Comparison of ENCODE assay signal across 23 cellular contexts in the genomic region with DNA sequence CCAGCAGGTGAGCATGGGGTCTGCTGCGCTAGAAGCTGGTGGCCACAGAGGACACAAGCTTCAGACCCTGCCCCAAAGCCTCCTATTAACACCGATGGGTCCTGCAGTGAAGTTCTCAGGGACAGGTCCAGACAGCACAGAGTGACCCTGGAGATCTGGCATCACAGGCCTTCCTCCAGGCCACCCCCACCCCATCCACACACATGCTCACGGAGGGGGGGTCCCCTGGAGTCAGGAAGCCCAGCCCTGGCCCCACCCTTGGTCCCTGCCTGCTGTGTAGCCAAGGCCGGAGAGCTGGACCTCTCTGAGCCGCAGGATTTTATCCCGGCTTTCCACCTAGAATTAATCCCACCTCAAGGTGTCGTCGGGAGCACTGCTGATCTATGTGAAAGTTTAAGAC.
DNase-seq lines count a peak whose midpoint lies in the region; ATAC-seq and TF ChIP-seq lines count a peak whose summit lies in the region.
"Had no signal": no experiment of that assay in that cellular context is flagged by ENCODE, and none has a peak within 500 bp of the region (broad histone marks: within the 10 kb centered on the region; RNA-seq: fewer than 3 reads in every experiment).

No MANE protein-coding gene starts in this region.

- H4K20me1 ChIP-seq in IMR-90 (ENCODE audit: insufficient read depth, low read length) = no peaks in the 10 kb centered on the region
- no peaks in the 10 kb centered on the region for H4K20me1 ChIP-seq in neural progenitor cell (ENCODE audit: low read depth)

- H3K79me2 ChIP-seq in neural progenitor cell (ENCODE audit: low read depth) = no peaks in the 10 kb centered on the region

- POLR2A ChIA-PET in IMR-90 (lab: Charles Lee; ENCODE audit: unreplicated experiment) = no interaction called here

- no peaks in the 10 kb centered on the region for H3K36me3 ChIP-seq in IMR-90 (ENCODE audit: control insufficient read depth, insufficient read depth, low read length)
- no peaks in the 10 kb centered on the region for H3K36me3 ChIP-seq in neural progenitor cell
- H3K36me3 ChIP-seq in suprapubic skin = no peaks in the 10 kb centered on the region
- H3K36me3 ChIP-seq: BE2C; BLaER1 treated with 17β-estradiol and CSF1 and Interleukin-3, amounts not matched to agents 10 nM and 100 nM had no signal

- no peak overlapping the region for H3K23ac ChIP-seq in IMR-90 (ENCODE audit: low read depth, low read length)

- intact Hi-C loops in Right ventricle myocardium superior (cut with DNase I) (no loop called here), left cardiac atrium (cut with DNase I) (loop anchor here in 1 of 2 donors (10.0 kb wide), 1 partner anchor 1844 kb away; no protein-coding TSS in a partner anchor), IMR-90 (cut with micrococcal nuclease) (loop anchor here (5.0 kb wide), 3 partner anchors 636 to 1841 kb away; no protein-coding TSS in a partner anchor)

- H3K27ac Mint-ChIP-seq in neural crest cell (ENCODE audit: unreplicated experiment) (peak overlapping the region; percentile 92), neural progenitor cell (no peak overlapping the region)
- H3K27ac Mint-ChIP-seq: CD14-positive monocyte; CD4-positive, alpha-beta T cell; GM23338 had no signal

- H3K27ac ChIP-seq in IMR-90 (ENCODE audit: insufficient read depth, low read length) = no peak overlapping the region
- H3K27ac ChIP-seq in neural progenitor cell = no peak overlapping the region
- no peak overlapping the region for H3K27ac ChIP-seq in suprapubic skin
- H3K27ac ChIP-seq: A549; BLaER1 treated with 17β-estradiol and CSF1 and Interleukin-3, amounts not matched to agents 10 nM and 100 nM had no signal

- H2BK20ac ChIP-seq in IMR-90 (ENCODE audit: low read depth, low read length) = no peak overlapping the region

- H3K56ac ChIP-seq in IMR-90 (ENCODE audit: extremely low read depth, insufficient read depth, low read length) = no peak overlapping the region

- H3K14ac ChIP-seq in IMR-90 (replicated peaks; ENCODE audit: low read depth, low read length) = no peak overlapping the region

- H3K79me1 ChIP-seq in IMR-90 (ENCODE audit: low read depth in 1 of 2, low read length in 2 of 2) = no peaks in the 10 kb centered on the region

- H4K5ac ChIP-seq in IMR-90 (ENCODE audit: low read depth, low read length) = no peak overlapping the region

- H3K18ac ChIP-seq in IMR-90 (ENCODE audit: low read depth, low read length) = no peak overlapping the region

- H3K9ac ChIP-seq in IMR-90 (ENCODE audit: low read depth, low read length) (no peak overlapping the region), neural progenitor cell (no peak overlapping the region)

- dilution Hi-C loops in IMR-90 (cut with HindIII; ENCODE audit: low sequenced_read_pairs, unreplicated experiment) = no loop called here

- no TSS peak for BruUV-seq in IMR-90 (replicated peaks; lab: Mats Ljungman, UMichigan)

- H3K9me3 ChIP-seq in IMR-90 (ENCODE audit: control insufficient read depth, insufficient read depth, low read length) (no peaks in the 10 kb centered on the region), neural progenitor cell (ENCODE audit: low read depth) (no peaks in the 10 kb centered on the region), suprapubic skin (no peaks in the 10 kb centered on the region)
- H3K9me3 ChIP-seq: A549; BE2C; BLaER1 treated with 17β-estradiol and CSF1 and Interleukin-3, amounts not matched to agents 10 nM and 100 nM had no signal

- ATAC-seq in Right ventricle myocardium superior (ENCODE audit: poor library complexity) = no peak
- ATAC-seq in left cardiac atrium = no peak
- no peak for ATAC-seq in IMR-90 (ENCODE audit: low read depth)
- ATAC-seq: A549, GM12878, GM23338, HCT116 had no signal

- no peak overlapping the region for H2BK15ac ChIP-seq in IMR-90 (ENCODE audit: low read depth, low read length)

- H2BK5ac ChIP-seq in IMR-90 (ENCODE audit: low read depth, low read length, poor library complexity, severe bottlenecking) = no peak overlapping the region

- H3F3A ChIP-seq in neural progenitor cell (ENCODE audit: low read depth) = no peaks in the 10 kb centered on the region

- peak overlapping the region; percentile 14 for H2AK9ac ChIP-seq in IMR-90 (replicated peaks; ENCODE audit: low read depth, low read length, poor library complexity)

- no peak overlapping the region for H2BK120ac ChIP-seq in IMR-90 (ENCODE audit: low read depth, low read length)

- H3K27me3 ChIP-seq in IMR-90 (ENCODE audit: control insufficient read depth, insufficient read depth, low read length) (peaks cover 5% of the 10 kb centered on the region; the same call in 1 of the 2 replicates), neural progenitor cell (peaks cover 20% of the 10 kb centered on the region), suprapubic skin (peaks cover 72% of the 10 kb centered on the region)
- H3K27me3 ChIP-seq: BLaER1 treated with 17β-estradiol and CSF1 and Interleukin-3, amounts not matched to agents 10 nM and 100 nM had no signal

- H3K4ac ChIP-seq in IMR-90 (ENCODE audit: low read depth, low read length) = no peak overlapping the region

- H3K4me3 Mint-ChIP-seq in neural crest cell (no peak overlapping the region), neural progenitor cell (no peak overlapping the region)
- H3K4me3 Mint-ChIP-seq: CD14-positive monocyte; CD4-positive, alpha-beta T cell; CD8-positive, alpha-beta memory T cell; GM23338; H9 had no signal

- no peaks in the 10 kb centered on the region for H3K4me1 ChIP-seq in IMR-90 (ENCODE audit: control insufficient read depth, insufficient read depth, low read length)
- peaks cover 3% of the 10 kb centered on the region for H3K4me1 ChIP-seq in neural progenitor cell
- peaks cover 4% of the 10 kb centered on the region for H3K4me1 ChIP-seq in suprapubic skin
- H3K4me1 ChIP-seq: A549, BE2C had no signal

- TF ChIP-seq RAD21 in IMR-90 (IDR thresholded peaks at IDR 0.05; ENCODE audit: low read length) = no peak

- no peaks in the 10 kb centered on the region for H3K9me1 ChIP-seq in IMR-90 (ENCODE audit: insufficient read depth, low read length)

- peaks cover 3% of the 10 kb centered on the region for H3K27me3 Mint-ChIP-seq in neural crest cell (ENCODE audit: low read depth)
- no peaks in the 10 kb centered on the region for H3K27me3 Mint-ChIP-seq in neural progenitor cell (ENCODE audit: insufficient read depth, low read depth)

- H4K8ac ChIP-seq in IMR-90 (ENCODE audit: low read depth in 2 of 2, low read length in 2 of 2) = no peak overlapping the region

- no peak for TF ChIP-seq EP300 in suprapubic skin (IDR thresholded peaks at IDR 0.05)

- H2AFZ ChIP-seq in IMR-90 (replicated peaks; ENCODE audit: low read length, poor library complexity) = no peak overlapping the region
- no peak overlapping the region for H2AFZ ChIP-seq in neural progenitor cell (replicated peaks)
- H2AFZ ChIP-seq: GM23338 had no signal

- peaks cover 11% of the 10 kb centered on the region for H3K4me1 Mint-ChIP-seq in neural crest cell
- H3K4me1 Mint-ChIP-seq in neural progenitor cell = peaks cover 9% of the 10 kb centered on the region
- H3K4me1 Mint-ChIP-seq: CD14-positive monocyte; CD8-positive, alpha-beta memory T cell; GM23338 had no signal

- TF ChIP-seq POLR2A in IMR-90 (IDR thresholded peaks at IDR 0.05; ENCODE audit: low read depth, low read length) (no peak), suprapubic skin (IDR thresholded peaks at IDR 0.05) (no peak)

- H3K9me3 Mint-ChIP-seq in neural crest cell (no peaks in the 10 kb centered on the region), neural progenitor cell (no peaks in the 10 kb centered on the region)
- H3K9me3 Mint-ChIP-seq: CD4-positive, alpha-beta T cell; CD8-positive, alpha-beta memory T cell; GM23338; H9 had no signal

- H3K36me3 Mint-ChIP-seq in neural crest cell (ENCODE audit: low read depth) (no peaks in the 10 kb centered on the region), neural progenitor cell (no peaks in the 10 kb centered on the region)
- H3K36me3 Mint-ChIP-seq: CD14-positive monocyte; CD8-positive, alpha-beta memory T cell had no signal

- in situ Hi-C loops in IMR-90 (cut with MboI; ENCODE audit: low sequenced_read_pairs) = loop anchor here (10.0 to 25.0 kb wide), 3 partner anchors 636 to 1836 kb away; a partner anchor contains a TSS

- no peak overlapping the region for H4K91ac ChIP-seq in IMR-90 (ENCODE audit: insufficient read depth, low read depth, low read length)

- WGBS in IMR-90 (ENCODE audit: extremely low coverage in 2 of 2, insufficient read length in 1 of 2), 2 experiments = no CpG with 5 or more reads among the region's 8 CpGs
- WGBS in suprapubic skin = 72% methylated on average over 5 of the region's 8 CpGs

- no peak for TF ChIP-seq CTCF in IMR-90 (conservative IDR thresholded peaks at IDR 0.05; ENCODE audit: low read depth, low read length)
- no peak for TF ChIP-seq CTCF in neural crest cell (conservative IDR thresholded peaks at IDR 0.05)
- TF ChIP-seq CTCF in neural progenitor cell (IDR thresholded peaks at IDR 0.05) = no peak
- TF ChIP-seq CTCF in suprapubic skin (IDR thresholded peaks at IDR 0.05) = no peak

- no peak overlapping the region for H3K4me3 ChIP-seq in IMR-90 (ENCODE audit: insufficient read depth, low read depth, low read length)
- no peak overlapping the region for H3K4me3 ChIP-seq in neural progenitor cell
- H3K4me3 ChIP-seq in suprapubic skin = no peak overlapping the region
- H3K4me3 ChIP-seq: A549; BLaER1 treated with 17β-estradiol and CSF1 and Interleukin-3, amounts not matched to agents 10 nM and 100 nM; GM12878; GM23338 had no signal

- CTCF ChIA-PET in IMR-90 (lab: Yijun Ruan, JAX) = no interaction called here

- H3K4me2 ChIP-seq in IMR-90 (ENCODE audit: low read depth, low read length) = no peak overlapping the region
- H3K4me2 ChIP-seq in neural progenitor cell = no peak overlapping the region
- H3K4me2 ChIP-seq: A549; BLaER1 treated with 17β-estradiol and CSF1 and Interleukin-3, amounts not matched to agents 10 nM and 100 nM; GM23338 had no signal

- DNase-seq in Right ventricle myocardium superior (peak; percentile 13), left cardiac atrium (no peak), IMR-90 (no peak), neural crest cell (ENCODE audit: low read depth, low spot score) (no peak), neural progenitor cell (ENCODE audit: low spot score) (no peak), suprapubic skin (ENCODE audit: low spot score in 2 of 2) (no peak)
- DNase-seq: 8988T; ACHN; AML-193; BE2C; CD4-positive, alpha-beta T cell; CD8-positive, alpha-beta memory T cell; DMS 273 treated with DMSO at 0.1 percent for 48 hours; DMS79; EL; GDM1; H9 had no signal

- H2AK5ac ChIP-seq in IMR-90 (ENCODE audit: low read depth, low read length) = no peak overlapping the region

TF ChIP-seq in IMR-90, 13 proteins besides CTCF, POLR2A, EP300 and RAD21 (continues in another document):
- TF ChIP-seq SMC3 (IDR thresholded peaks at IDR 0.05; ENCODE audit: low read depth, low read length) (no peak), FOS (IDR thresholded peaks at IDR 0.05; ENCODE audit: low read depth, low read length) (no peak)
- TF ChIP-seq, protein P1, sequence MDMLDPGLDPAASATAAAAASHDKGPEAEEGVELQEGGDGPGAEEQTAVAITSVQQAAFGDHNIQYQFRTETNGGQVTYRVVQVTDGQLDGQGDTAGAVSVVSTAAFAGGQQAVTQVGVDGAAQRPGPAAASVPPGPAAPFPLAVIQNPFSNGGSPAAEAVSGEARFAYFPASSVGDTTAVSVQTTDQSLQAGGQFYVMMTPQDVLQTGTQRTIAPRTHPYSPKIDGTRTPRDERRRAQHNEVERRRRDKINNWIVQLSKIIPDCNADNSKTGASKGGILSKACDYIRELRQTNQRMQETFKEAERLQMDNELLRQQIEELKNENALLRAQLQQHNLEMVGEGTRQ (IDR thresholded peaks at IDR 0.05; ENCODE audit: low read depth, low read length) = no peak
